ENCODE assay signal across 1 cellular context in the genomic region with DNA sequence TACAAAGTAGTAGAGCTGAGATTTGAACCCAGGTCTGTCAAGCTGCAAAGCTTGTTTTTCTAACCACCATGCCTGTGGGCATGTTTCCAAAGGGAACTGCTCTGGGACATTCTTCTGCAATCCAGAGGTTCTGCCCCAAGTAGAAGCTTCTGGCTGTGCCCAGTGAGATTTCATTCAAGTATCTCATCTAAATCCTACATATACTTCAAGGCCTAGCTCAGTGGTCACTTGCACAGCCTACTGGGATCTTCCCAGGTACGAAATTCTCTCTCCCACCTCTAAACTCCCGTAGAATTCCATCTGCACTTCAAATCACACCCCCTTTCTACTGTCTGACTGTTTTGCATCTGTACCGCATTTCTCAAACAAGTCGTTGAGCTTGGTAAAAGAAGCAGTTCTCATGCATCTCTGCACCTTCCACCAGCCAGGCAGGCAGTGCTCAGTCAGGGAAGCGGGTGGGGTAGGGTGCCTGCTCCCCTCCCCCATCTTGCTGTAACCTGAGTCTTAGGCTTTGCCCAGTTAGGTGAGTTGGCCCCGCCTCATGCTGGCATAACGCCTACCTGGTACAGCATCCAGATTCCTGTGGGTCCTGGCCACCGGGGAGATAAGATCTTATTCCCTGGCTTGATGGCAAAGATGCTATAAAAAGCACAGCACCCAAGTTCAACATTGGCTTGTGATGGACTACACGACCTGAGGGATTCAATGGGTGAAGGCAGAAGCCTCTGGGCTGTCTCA.
TF ChIP-seq lines count a peak whose summit lies in the region.

No MANE protein-coding gene starts in this region.

TF ChIP-seq in GM23338, 12 proteins besides CTCF, POLR2A, EP300 and RAD21 (continued from another document):
- no peak for TF ChIP-seq ZNF462 (CRISPR knock-in tag; IDR thresholded peaks at IDR 0.05)
- no peak for TF ChIP-seq POLR2AphosphoS5 (IDR thresholded peaks at IDR 0.05; ENCODE audit: low read depth)
- no peak for TF ChIP-seq ZNF114 (CRISPR knock-in tag; IDR thresholded peaks at IDR 0.05)
- TF ChIP-seq, protein P1, sequence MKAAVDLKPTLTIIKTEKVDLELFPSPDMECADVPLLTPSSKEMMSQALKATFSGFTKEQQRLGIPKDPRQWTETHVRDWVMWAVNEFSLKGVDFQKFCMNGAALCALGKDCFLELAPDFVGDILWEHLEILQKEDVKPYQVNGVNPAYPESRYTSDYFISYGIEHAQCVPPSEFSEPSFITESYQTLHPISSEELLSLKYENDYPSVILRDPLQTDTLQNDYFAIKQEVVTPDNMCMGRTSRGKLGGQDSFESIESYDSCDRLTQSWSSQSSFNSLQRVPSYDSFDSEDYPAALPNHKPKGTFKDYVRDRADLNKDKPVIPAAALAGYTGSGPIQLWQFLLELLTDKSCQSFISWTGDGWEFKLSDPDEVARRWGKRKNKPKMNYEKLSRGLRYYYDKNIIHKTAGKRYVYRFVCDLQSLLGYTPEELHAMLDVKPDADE (IDR thresholded peaks at IDR 0.05) = no peak
- no peak for TF ChIP-seq EZH2phosphoT487 (IDR thresholded peaks at IDR 0.05; ENCODE audit: unreplicated experiment)
- TF ChIP-seq STAT1 (IDR thresholded peaks at IDR 0.05; ENCODE audit: unreplicated experiment) = no peak
- no peak for TF ChIP-seq EZH2 (IDR thresholded peaks at IDR 0.05; ENCODE audit: low read depth, unreplicated experiment)
- no peak for TF ChIP-seq NANOG (IDR thresholded peaks at IDR 0.05; ENCODE audit: borderline replicate concordance)
- no peak for TF ChIP-seq CREB1 (CRISPR knock-in tag; IDR thresholded peaks at IDR 0.05; ENCODE audit: low read depth)
- TF ChIP-seq, protein P2, sequence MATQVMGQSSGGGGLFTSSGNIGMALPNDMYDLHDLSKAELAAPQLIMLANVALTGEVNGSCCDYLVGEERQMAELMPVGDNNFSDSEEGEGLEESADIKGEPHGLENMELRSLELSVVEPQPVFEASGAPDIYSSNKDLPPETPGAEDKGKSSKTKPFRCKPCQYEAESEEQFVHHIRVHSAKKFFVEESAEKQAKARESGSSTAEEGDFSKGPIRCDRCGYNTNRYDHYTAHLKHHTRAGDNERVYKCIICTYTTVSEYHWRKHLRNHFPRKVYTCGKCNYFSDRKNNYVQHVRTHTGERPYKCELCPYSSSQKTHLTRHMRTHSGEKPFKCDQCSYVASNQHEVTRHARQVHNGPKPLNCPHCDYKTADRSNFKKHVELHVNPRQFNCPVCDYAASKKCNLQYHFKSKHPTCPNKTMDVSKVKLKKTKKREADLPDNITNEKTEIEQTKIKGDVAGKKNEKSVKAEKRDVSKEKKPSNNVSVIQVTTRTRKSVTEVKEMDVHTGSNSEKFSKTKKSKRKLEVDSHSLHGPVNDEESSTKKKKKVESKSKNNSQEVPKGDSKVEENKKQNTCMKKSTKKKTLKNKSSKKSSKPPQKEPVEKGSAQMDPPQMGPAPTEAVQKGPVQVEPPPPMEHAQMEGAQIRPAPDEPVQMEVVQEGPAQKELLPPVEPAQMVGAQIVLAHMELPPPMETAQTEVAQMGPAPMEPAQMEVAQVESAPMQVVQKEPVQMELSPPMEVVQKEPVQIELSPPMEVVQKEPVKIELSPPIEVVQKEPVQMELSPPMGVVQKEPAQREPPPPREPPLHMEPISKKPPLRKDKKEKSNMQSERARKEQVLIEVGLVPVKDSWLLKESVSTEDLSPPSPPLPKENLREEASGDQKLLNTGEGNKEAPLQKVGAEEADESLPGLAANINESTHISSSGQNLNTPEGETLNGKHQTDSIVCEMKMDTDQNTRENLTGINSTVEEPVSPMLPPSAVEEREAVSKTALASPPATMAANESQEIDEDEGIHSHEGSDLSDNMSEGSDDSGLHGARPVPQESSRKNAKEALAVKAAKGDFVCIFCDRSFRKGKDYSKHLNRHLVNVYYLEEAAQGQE (IDR thresholded peaks at IDR 0.05; ENCODE audit: unreplicated experiment) = no peak
- no peak for TF ChIP-seq ZNF331 (CRISPR knock-in tag; IDR thresholded peaks at IDR 0.05; ENCODE audit: low read depth)
TF ChIP-seq in GM23338: peak in this region for 0.
